ENCODE assay signal across 28 cellular contexts in genomic region chr5:53456366-53456765, GRCh38. TPM values are rescaled to one million over a fixed set of nuclear protein-coding genes. Genes with fewer than 3 reads are reported as not detected.
DNase-seq lines count a peak whose midpoint lies in the region; ATAC-seq, FAIRE-seq and TF ChIP-seq lines count a peak whose summit lies in the region.
"Had no signal": no experiment of that assay in that cellular context is flagged by ENCODE, and none has a peak within 500 bp of the region (broad histone marks: within the 10 kb centered on the region; RNA-seq: fewer than 3 reads in every experiment).

No MANE protein-coding gene starts in this region.

- H3K4me1 Mint-ChIP-seq in endodermal cell (peaks cover 39% of the 10 kb centered on the region), GM23338 (peaks cover 22% of the 10 kb centered on the region)
- H3K4me1 Mint-ChIP-seq: CD14-positive monocyte; CD4-positive, alpha-beta memory T cell; CD4-positive, CD25-positive, alpha-beta regulatory T cell; CD8-positive, alpha-beta memory T cell had no signal

- 67% methylated on average over 2 of the region's 2 CpGs; no CpG with 5 or more reads in 1 of the 2 experiments for WGBS in endodermal cell (ENCODE audit: insufficient coverage in 1 of 2, insufficient read length in 1 of 2), 2 experiments
- WGBS in HepG2 (ENCODE audit: low lambda C conversion rate): 31% methylated on average over 2 of the region's 2 CpGs

- H3K9me3 Mint-ChIP-seq in endodermal cell (peaks cover 5% of the 10 kb centered on the region), GM23338 (peaks cover 4% of the 10 kb centered on the region; the same call in 2 of the 3 replicates)

- no peak overlapping the region for H3K9ac ChIP-seq in endodermal cell (ENCODE audit: extremely low read depth, low read length, poor library complexity, severe bottlenecking)
- no peak overlapping the region for H3K9ac ChIP-seq in HepG2 (ENCODE audit: insufficient read depth, low read depth, low read length)
- H3K9ac ChIP-seq: BLaER1 had no signal

- no peaks in the 10 kb centered on the region for H4K20me1 ChIP-seq in GM23338 (replicated peaks; ENCODE audit: insufficient read depth)
- H4K20me1 ChIP-seq in HepG2 (ENCODE audit: insufficient read depth, low read length): no peaks in the 10 kb centered on the region
- H4K20me1 ChIP-seq: BLaER1 had no signal

- H3K27ac Mint-ChIP-seq in endodermal cell (no peak overlapping the region), GM23338 (no peak overlapping the region)
- H3K27ac Mint-ChIP-seq: CD14-positive monocyte; CD4-positive, alpha-beta memory T cell; CD4-positive, CD25-positive, alpha-beta regulatory T cell; CD8-positive, alpha-beta memory T cell had no signal

- H3K27me3 Mint-ChIP-seq in endodermal cell (ENCODE audit: insufficient read depth) (peaks cover 18% of the 10 kb centered on the region), GM23338 (ENCODE audit: insufficient read depth, low read depth, poor library complexity) (no peaks in the 10 kb centered on the region)

- peak overlapping the region; percentile 5 for H3K4me3 ChIP-seq in endodermal cell (ENCODE audit: low read length)
- H3K4me3 ChIP-seq in GM23338: no peak overlapping the region
- H3K4me3 ChIP-seq in HepG2 (replicated peaks in 1 of 3; ENCODE audit: insufficient read depth in 1 of 3, low read depth in 2 of 3, low read length in 3 of 3): no peak overlapping the region
- H3K4me3 ChIP-seq: A549, BLaER1, GM12878 had no signal

- H2AFZ ChIP-seq in GM23338 (no peak overlapping the region), HepG2 (ENCODE audit: low read length) (no peak overlapping the region)

- peaks cover 11% of the 10 kb centered on the region; the same call in 1 of the 2 replicates for H3K9me2 ChIP-seq in GM23338 (ENCODE audit: insufficient read depth)

- CTCF ChIA-PET in HepG2 (lab: Yijun Ruan, JAX; ENCODE audit: low intra/inter-chr PET ratio, low total read pairs): no interaction called here

- H3K27ac ChIP-seq in endodermal cell (ENCODE audit: low read depth, low read length): no peak overlapping the region
- H3K27ac ChIP-seq in GM23338 (ENCODE audit: low read depth): no peak overlapping the region
- H3K27ac ChIP-seq in HepG2 (ENCODE audit: extremely low read length, insufficient read depth, low read length): no peak overlapping the region
- H3K27ac ChIP-seq: 22Rv1, A549, BLaER1 had no signal

- H3K27me3 ChIP-seq in endodermal cell (ENCODE audit: control insufficient read depth, insufficient read depth, low read length, poor library complexity, severe bottlenecking) (no peaks in the 10 kb centered on the region), GM23338 (ENCODE audit: insufficient read depth) (no peaks in the 10 kb centered on the region), HepG2 (ENCODE audit: control insufficient read depth in 1 of 2, insufficient read depth in 2 of 2, low read length in 2 of 2) (peaks cover 0 to 1% of the 10 kb centered on the region in 2 experiments; a peak in 1 of 5 replicates)
- H3K27me3 ChIP-seq: BE2C, BLaER1 had no signal

- TF ChIP-seq RAD21 in HepG2 (CRISPR knock-in tag; IDR thresholded peaks at IDR 0.05): no peak

- POLR2A ChIA-PET in HepG2 (lab: Yijun Ruan, JAX): interaction anchor here (1.1 kb wide), 1 partner anchor 21 kb away, joined by 3 read pairs; no protein-coding TSS in a partner anchor

- H3K79me2 ChIP-seq in GM23338 (replicated peaks; ENCODE audit: insufficient read depth) (no peaks in the 10 kb centered on the region), HepG2 (ENCODE audit: insufficient read depth, low read length) (no peaks in the 10 kb centered on the region)

- BruUV-seq in HepG2 (replicated peaks; lab: Mats Ljungman, UMichigan): no TSS peak

- H3F3A ChIP-seq in GM23338 (replicated peaks; ENCODE audit: low read depth): no peaks in the 10 kb centered on the region

- H3K4me2 ChIP-seq in GM23338: no peak overlapping the region
- no peak overlapping the region for H3K4me2 ChIP-seq in HepG2 (ENCODE audit: low read depth, low read length)
- H3K4me2 ChIP-seq: A549, BLaER1 had no signal

- no peak for ATAC-seq in GM23338
- ATAC-seq in HepG2: no peak
- ATAC-seq: A549, GM12878 had no signal

- in situ Hi-C loops in HepG2 (cut with HindIII; ENCODE audit: extremely low pct_ligation_motif_present, low pct_unique_long_range_greater_than_20kb): no loop called here

- no peak for FAIRE-seq in HepG2 (lab: Jason Lieb, UNC)
- FAIRE-seq: A549, GM12878, GM12892, GM18507 had no signal

- H3K4me1 ChIP-seq in endodermal cell (ENCODE audit: control insufficient read depth, insufficient read depth, low read length): peaks cover 10% of the 10 kb centered on the region
- peaks cover 19% of the 10 kb centered on the region for H3K4me1 ChIP-seq in GM23338 (ENCODE audit: insufficient read depth)
- H3K4me1 ChIP-seq in HepG2 (ENCODE audit: insufficient read depth, low read length): peaks cover 41% of the 10 kb centered on the region
- H3K4me1 ChIP-seq: A549, BE2C, BLaER1 had no signal

- H3K4me3 Mint-ChIP-seq in endodermal cell (no peak overlapping the region), GM23338 (no peak overlapping the region)
- H3K4me3 Mint-ChIP-seq: CD14-positive monocyte; CD4-positive, alpha-beta memory T cell; CD4-positive, CD25-positive, alpha-beta regulatory T cell; CD8-positive, alpha-beta memory T cell had no signal

- no peaks in the 10 kb centered on the region for H3K36me3 ChIP-seq in endodermal cell (ENCODE audit: control insufficient read depth, insufficient read depth, low read length)
- H3K36me3 ChIP-seq in GM23338 (ENCODE audit: insufficient read depth): no peaks in the 10 kb centered on the region
- no peaks in the 10 kb centered on the region for H3K36me3 ChIP-seq in HepG2 (replicated peaks in 1 of 2; ENCODE audit: control insufficient read depth in 1 of 2, insufficient read depth in 2 of 2, low read length in 2 of 2)
- H3K36me3 ChIP-seq: BE2C, BLaER1 had no signal

- TF ChIP-seq CTCF in endodermal cell (conservative IDR thresholded peaks at IDR 0.05) (no peak), GM23338 (conservative IDR thresholded peaks at IDR 0.05; ENCODE audit: low read depth in 2 of 2) (no peak), HepG2 (CRISPR knock-in tag; IDR thresholded peaks at IDR 0.05) (no peak)

- intact Hi-C loops in HepG2 (cut with micrococcal nuclease; ENCODE audit: unreplicated experiment): no loop called here

- no peak for TF ChIP-seq POLR2A in HepG2 (IDR thresholded peaks at IDR 0.05; ENCODE audit: insufficient read depth in 1 of 2, low read depth in 2 of 2, low read length in 2 of 2)

- no peaks in the 10 kb centered on the region for H3K36me3 Mint-ChIP-seq in endodermal cell (ENCODE audit: low read depth)
- H3K36me3 Mint-ChIP-seq in GM23338 (ENCODE audit: low read depth): peaks cover 4% of the 10 kb centered on the region; the same call in 1 of the 3 replicates
- H3K36me3 Mint-ChIP-seq: CD14-positive monocyte; CD4-positive, alpha-beta memory T cell; CD4-positive, CD25-positive, alpha-beta regulatory T cell; CD8-positive, alpha-beta memory T cell had no signal

- H3K9me3 ChIP-seq in endodermal cell (ENCODE audit: control insufficient read depth, low read length): peaks cover 8% of the 10 kb centered on the region
- H3K9me3 ChIP-seq in HepG2 (ENCODE audit: low read length): no peaks in the 10 kb centered on the region
- H3K9me3 ChIP-seq: A549, BE2C, BLaER1 had no signal

- TF ChIP-seq EP300 in HepG2 (IDR thresholded peaks at IDR 0.05; ENCODE audit: low read depth in 2 of 2, low read length in 2 of 2): no peak
- TF ChIP-seq EP300 in HepG2 (CRISPR knock-in tag; IDR thresholded peaks at IDR 0.05; ENCODE audit: borderline replicate concordance): no peak

- DNase-seq in LHCN-M2 (ENCODE audit: low read depth) (peak; percentile 23), endodermal cell (no peak), myocyte (ENCODE audit: low read depth) (peak; percentile 54), GM23338 (ENCODE audit: low spot score) (no peak), HepG2 (ENCODE audit: low spot score) (no peak), NOMO-1 treated with dmso at 0.1 percent for 144 hours (lab: John Stamatoyannopoulos, UW; ENCODE audit: unreplicated experiment) (no peak)
- DNase-seq: AML-193; BE2C; C1 segment of cervical spinal cord; CD4-positive, alpha-beta memory T cell; CD4-positive, CD25-positive, alpha-beta regulatory T cell; CD8-positive, alpha-beta memory T cell; COR-L47; DMS 273 treated with DMSO at 0.1 percent for 48 hours; DMS153; DMS53; DMS79; DND-41; EL; GDM1 had no signal

TF ChIP-seq in GM23338, 12 proteins besides CTCF, POLR2A, EP300 and RAD21 (continues in another document):
- no peak for TF ChIP-seq POLR2AphosphoS5 (IDR thresholded peaks at IDR 0.05; ENCODE audit: low read depth)

TF ChIP-seq in HepG2, 621 proteins besides CTCF, POLR2A, EP300 and RAD21 (continues in another document):
- no peak for TF ChIP-seq BRCA1 (CRISPR knock-in tag; IDR thresholded peaks at IDR 0.05)

RNA-seq across cellular contexts. Expression of gene FST, which starts 24.1 kb away (rescaled TPM):
- 4.7 and 8.4 TPM in 2 replicates for total RNA-seq in LHCN-M2 (2014; rRNA removed)
- polyA plus RNA-seq in LHCN-M2 (2012): 16.6 TPM
- total RNA-seq in endodermal cell: 10 to 100 TPM; 63.5 to 91.6 TPM
- 362 TPM for polyA plus RNA-seq in endodermal cell (2013, experiment 1 of 2)
- polyA plus RNA-seq in endodermal cell (2013, experiment 2 of 2): 386 TPM
- total RNA-seq in myocyte: 29.9 and 75.0 TPM in 2 replicates
- 42.6 TPM for polyA plus RNA-seq in myocyte (2012)
- total RNA-seq in GM23338 (2014; rRNA removed; shearing (Covaris generic)): 7.6 and 8.0 TPM in 2 replicates
- polyA plus RNA-seq in GM23338 (2016; fragmentation: Nextera tagmentation; extraction: Ambion mirVana): 13.2 and 13.9 TPM in 2 replicates
- 21.2 and 38.6 TPM in 2 replicates for total RNA-seq in HepG2 (2016; rRNA removed; fragmentation: Illumina TruSeq; extraction: Trizol)
- total RNA-seq in HepG2 (2016; cell fraction: cytosol; rRNA removed; fragmentation: Illumina TruSeq; extraction: Trizol; ENCODE audit: low read depth): 18.7 and 19.2 TPM in 2 replicates
- 18.4 and 42.7 TPM in 2 replicates for total RNA-seq in HepG2 (2016; cell fraction: insoluble cytoplasmic fraction; rRNA removed; fragmentation: Illumina TruSeq; extraction: Trizol)
- 25.9 and 27.5 TPM in 2 replicates for total RNA-seq in HepG2 (2016; cell fraction: membrane; rRNA removed; fragmentation: Illumina TruSeq; extraction: Trizol)
- total RNA-seq in HepG2 (2016; cell fraction: nucleus; rRNA removed; fragmentation: Illumina TruSeq; extraction: Trizol): 50.2 and 51.1 TPM in 2 replicates
- 136 and 141 TPM in 2 replicates for polyA plus RNA-seq in HepG2 (2011; rRNA removed)
- 76.2 and 118 TPM in 2 replicates for polyA plus RNA-seq in HepG2 (2011; cell fraction: cytosol; rRNA removed)
- polyA plus RNA-seq in HepG2 (2011; cell fraction: nucleus; rRNA removed): 165 and 188 TPM in 2 replicates
- polyA plus RNA-seq in HepG2 (2012): 255 and 298 TPM in 2 replicates
- 25.3 and 25.6 TPM in 2 replicates for polyA plus RNA-seq in HepG2 (2016; cell fraction: cytosol; fragmentation: Illumina TruSeq; extraction: Trizol; ENCODE audit: low read depth)
- polyA plus RNA-seq in HepG2 (2016; cell fraction: insoluble cytoplasmic fraction; fragmentation: Illumina TruSeq; extraction: Trizol; ENCODE audit: low read depth): 21.2 and 23.0 TPM in 2 replicates
- 20.2 and 27.0 TPM in 2 replicates for polyA plus RNA-seq in HepG2 (2016; cell fraction: membrane; fragmentation: Illumina TruSeq; extraction: Trizol; ENCODE audit: low read depth)
- polyA plus RNA-seq in HepG2 (2016; cell fraction: nucleus; fragmentation: Illumina TruSeq; extraction: Trizol; ENCODE audit: insufficient read depth, low read depth): 94.2 and 108 TPM in 2 replicates
- polyA minus RNA-seq in HepG2 (2011; rRNA and poly(A)+ RNA removed; ENCODE audit: low replicate concordance): 0.61 and 57.6 TPM in 2 replicates
- 48.9 and 60.8 TPM in 2 replicates for polyA minus RNA-seq in HepG2 (2011; cell fraction: cytosol; rRNA and poly(A)+ RNA removed)
- polyA minus RNA-seq in HepG2 (2011; cell fraction: nucleus; rRNA and poly(A)+ RNA removed): 70.6 and 93.7 TPM in 2 replicates
- total RNA-seq: CD4-positive, CD25-positive, alpha-beta regulatory T cell; G401 had no signal
- polyA plus RNA-seq: CD14-positive monocyte; CD8-positive, alpha-beta memory T cell; GM12878 had no signal

Comparison
In these comparisons a context has a peak if more than half of its experiments do, and no peak if none do; other contexts are left out.
1. DNase-seq: peak in LHCN-M2 (single experiment) and myocyte (single experiment); none in endodermal cell (single experiment), GM23338 (single experiment), HepG2 (single experiment) and NOMO-1 treated with dmso at 0.1 percent for 144 hours (single experiment).